Comparison of ENCODE assay signal across 20 cellular contexts in genomic region chr10:99399664-99400063, GRCh38. TPM values are rescaled to one million over a fixed set of nuclear protein-coding genes. Genes with fewer than 3 reads are reported as not detected.
DNase-seq lines count a peak whose midpoint lies in the region; ATAC-seq, FAIRE-seq and TF ChIP-seq lines count a peak whose summit lies in the region.
"Had no signal": no experiment of that assay in that cellular context is flagged by ENCODE, and none has a peak within 500 bp of the region (broad histone marks: within the 10 kb centered on the region; RNA-seq: fewer than 3 reads in every experiment).

No MANE protein-coding gene starts in this region.

- H3K9ac ChIP-seq in liver (ENCODE audit: low read depth in 1 of 2, low read length in 2 of 2): no peak overlapping the region
- H3K9ac ChIP-seq in HepG2 (ENCODE audit: insufficient read depth, low read depth, low read length): no peak overlapping the region
- H3K9ac ChIP-seq in colonic mucosa (ENCODE audit: low read depth in 2 of 2, low read length in 2 of 2): no peak overlapping the region
- H3K9ac ChIP-seq: BLaER1 treated with 17β-estradiol and CSF1 and Interleukin-3, amounts not matched to agents 10 nM and 100 nM had no signal

- H3K27ac ChIP-seq in liver (ENCODE audit: low read depth in 1 of 2, low read length in 2 of 2) (peak overlapping the region in 1 of 2 donors; percentile 6), HepG2 (ENCODE audit: extremely low read length, insufficient read depth, low read length) (no peak overlapping the region), colonic mucosa (no peak overlapping the region), substantia nigra (ENCODE audit: low read depth, low read length, poor library complexity, severe bottlenecking) (no peak overlapping the region)
- H3K27ac ChIP-seq: 22Rv1; A549; BLaER1 treated with 17β-estradiol and CSF1 and Interleukin-3, amounts not matched to agents 10 nM and 100 nM; C4-2B had no signal

- H3K4me3 ChIP-seq in liver (ENCODE audit: low read depth in 1 of 3, low read length in 3 of 3) (no peak overlapping the region), HepG2 (replicated peaks in 1 of 3; ENCODE audit: insufficient read depth in 1 of 3, low read depth in 2 of 3, low read length in 3 of 3) (no peak overlapping the region), colonic mucosa (no peak overlapping the region)
- H3K4me3 ChIP-seq: A549; BLaER1 treated with 17β-estradiol and CSF1 and Interleukin-3, amounts not matched to agents 10 nM and 100 nM had no signal

- H3K27me3 ChIP-seq in liver (ENCODE audit: control insufficient read depth in 4 of 4, insufficient read depth in 4 of 4, low read length in 3 of 4) (no peaks in the 10 kb centered on the region), HepG2 (ENCODE audit: control insufficient read depth in 1 of 2, insufficient read depth in 2 of 2, low read length in 2 of 2) (no peaks in the 10 kb centered on the region), colonic mucosa (no peaks in the 10 kb centered on the region)
- H3K27me3 ChIP-seq: BLaER1 treated with 17β-estradiol and CSF1 and Interleukin-3, amounts not matched to agents 10 nM and 100 nM had no signal

- in situ Hi-C loops in HepG2 (cut with HindIII; ENCODE audit: extremely low pct_ligation_motif_present, low pct_unique_long_range_greater_than_20kb): no loop called here

- POLR2A ChIA-PET in HepG2 (lab: Yijun Ruan, JAX): no interaction called here

- no peak overlapping the region for H3K4me2 ChIP-seq in HepG2 (ENCODE audit: low read depth, low read length)
- H3K4me2 ChIP-seq: A549; BLaER1 treated with 17β-estradiol and CSF1 and Interleukin-3, amounts not matched to agents 10 nM and 100 nM had no signal

- WGBS in liver: 68% methylated on average over 3 of the region's 3 CpGs
- WGBS in HepG2 (ENCODE audit: low lambda C conversion rate): 97% methylated on average over 3 of the region's 3 CpGs

- H3K79me2 ChIP-seq in HepG2 (ENCODE audit: insufficient read depth, low read length): no peaks in the 10 kb centered on the region

- H3K4me1 ChIP-seq in liver (ENCODE audit: control insufficient read depth in 4 of 4, insufficient read depth in 4 of 4, low read length in 3 of 4) (peaks cover 14 to 50% (median 35%) of the 10 kb centered on the region in 4 donors), HepG2 (ENCODE audit: insufficient read depth, low read length) (peaks cover 30% of the 10 kb centered on the region), colonic mucosa (no peaks in the 10 kb centered on the region)
- H3K4me1 ChIP-seq: A549 had no signal

- no peak for TF ChIP-seq EP300 in HepG2 (IDR thresholded peaks at IDR 0.05; ENCODE audit: low read depth in 2 of 2, low read length in 2 of 2)
- no peak for TF ChIP-seq EP300 in HepG2 (CRISPR knock-in tag; IDR thresholded peaks at IDR 0.05; ENCODE audit: borderline replicate concordance)

- TF ChIP-seq RAD21 in liver (IDR thresholded peaks at IDR 0.05) (no peak), HepG2 (CRISPR knock-in tag; IDR thresholded peaks at IDR 0.05) (no peak)

- H3K36me3 ChIP-seq in liver (ENCODE audit: control insufficient read depth in 4 of 4, insufficient read depth in 3 of 4, low read depth in 1 of 4, low read length in 3 of 4) (peaks cover 24 to 69% (median 63%) of the 10 kb centered on the region in 4 donors), HepG2 (replicated peaks in 1 of 2; ENCODE audit: control insufficient read depth in 1 of 2, insufficient read depth in 2 of 2, low read length in 2 of 2) (peaks cover 37 to 69% of the 10 kb centered on the region in 2 experiments), colonic mucosa (peaks cover 6% of the 10 kb centered on the region)

- no peak for ATAC-seq in HepG2
- ATAC-seq in left lobe of liver: peak; percentile 45
- ATAC-seq: A549; CD8-positive, alpha-beta T cell had no signal

- CTCF ChIA-PET in HepG2 (lab: Yijun Ruan, JAX; ENCODE audit: low intra/inter-chr PET ratio, low total read pairs): no interaction called here

- no peak for TF ChIP-seq POLR2A in HepG2 (IDR thresholded peaks at IDR 0.05; ENCODE audit: insufficient read depth in 1 of 2, low read depth in 2 of 2, low read length in 2 of 2)

- intact Hi-C loops in HepG2 (cut with micrococcal nuclease; ENCODE audit: unreplicated experiment) (no loop called here), colonic mucosa (cut with DNase I) (no loop called here)

- H4K20me1 ChIP-seq in HepG2 (ENCODE audit: insufficient read depth, low read length): peaks cover under 1% of the 10 kb centered on the region; the same call in 1 of the 2 replicates

- TF ChIP-seq CTCF in liver (IDR thresholded peaks at IDR 0.05; ENCODE audit: low read depth, low read length, missing input control): no peak
- TF ChIP-seq CTCF in HepG2 (CRISPR knock-in tag; IDR thresholded peaks at IDR 0.05): no peak
- no peak for TF ChIP-seq CTCF in colonic mucosa (IDR thresholded peaks at IDR 0.05)

- BruUV-seq in HepG2 (replicated peaks; lab: Mats Ljungman, UMichigan): no TSS peak

- no peaks in the 10 kb centered on the region for H3K9me3 ChIP-seq in liver (ENCODE audit: control insufficient read depth in 4 of 4, low read length in 3 of 4)
- no peaks in the 10 kb centered on the region for H3K9me3 ChIP-seq in HepG2 (ENCODE audit: low read length)
- H3K9me3 ChIP-seq in colonic mucosa: no peaks in the 10 kb centered on the region
- H3K9me3 ChIP-seq: A549; BLaER1 treated with 17β-estradiol and CSF1 and Interleukin-3, amounts not matched to agents 10 nM and 100 nM; Caco-2 had no signal

- no peak for DNase-seq in HepG2 (ENCODE audit: low spot score)
- no peak for DNase-seq in left lobe of liver (ENCODE audit: low spot score)
- no peak for DNase-seq in colonic mucosa
- no peak for DNase-seq in substantia nigra (lab: John Stamatoyannopoulos, UW)
- DNase-seq: AML-193; Caco-2; Calu3; CD4-positive, alpha-beta T cell; CD8-positive, alpha-beta T cell; DMS79 treated with DMSO at 0.1 percent for 48 hours; GF-D8 had no signal

- FAIRE-seq in HepG2 (lab: Jason Lieb, UNC): no peak
- FAIRE-seq: A549, D721Med, G401.6, GM12891, GM19239 had no signal

- H2AFZ ChIP-seq in HepG2 (ENCODE audit: low read length): no peak overlapping the region

TF ChIP-seq in liver, 16 proteins besides CTCF, POLR2A, EP300 and RAD21 (continues in another document):
- TF ChIP-seq NR2F2 (IDR thresholded peaks at IDR 0.05) (no peak), SP1 (IDR thresholded peaks at IDR 0.05) (peak; percentile 32), MAX (IDR thresholded peaks at IDR 0.05) (no peak), JUND (IDR thresholded peaks at IDR 0.05) (peak in 1 of 2 donors; percentile 12), RXRA (IDR thresholded peaks at IDR 0.05) (peak; percentile 57 to 61)

TF ChIP-seq in HepG2, 621 proteins besides CTCF, POLR2A, EP300 and RAD21:
- no peak for TF ChIP-seq UBTF (CRISPR knock-in tag; IDR thresholded peaks at IDR 0.05)
- no peak for TF ChIP-seq MTF1 (CRISPR knock-in tag; IDR thresholded peaks at IDR 0.05)
- no peak for TF ChIP-seq ZNF562 (CRISPR knock-in tag; IDR thresholded peaks at IDR 0.05; ENCODE audit: borderline replicate concordance)

RNA-seq across cellular contexts. Expression of gene GOT1, which starts 30.8 kb away (rescaled TPM):
- total RNA-seq in liver: 100 to 1,000 TPM in 1 of 2 donors, 10 to 100 TPM in 1; 73.5 to 137 TPM
- polyA plus RNA-seq in liver: 100 to 1,000 TPM; 109 to 271 TPM
- 102 and 138 TPM in 2 replicates for total RNA-seq in HepG2 (2016; rRNA removed; fragmentation: Illumina TruSeq; extraction: Trizol)
- 28.5 and 30.6 TPM in 2 replicates for total RNA-seq in HepG2 (2016; cell fraction: cytosol; rRNA removed; fragmentation: Illumina TruSeq; extraction: Trizol; ENCODE audit: low read depth)
- total RNA-seq in HepG2 (2016; cell fraction: insoluble cytoplasmic fraction; rRNA removed; fragmentation: Illumina TruSeq; extraction: Trizol): 105 and 133 TPM in 2 replicates
- 30.1 and 35.1 TPM in 2 replicates for total RNA-seq in HepG2 (2016; cell fraction: membrane; rRNA removed; fragmentation: Illumina TruSeq; extraction: Trizol)
- total RNA-seq in HepG2 (2016; cell fraction: nucleus; rRNA removed; fragmentation: Illumina TruSeq; extraction: Trizol): 41.3 and 49.6 TPM in 2 replicates
- 81.2 and 108 TPM in 2 replicates for polyA plus RNA-seq in HepG2 (2011; rRNA removed)
- polyA plus RNA-seq in HepG2 (2011; cell fraction: cytosol; rRNA removed): 60.2 and 68.1 TPM in 2 replicates
- polyA plus RNA-seq in HepG2 (2011; cell fraction: nucleus; rRNA removed): 40.4 and 52.4 TPM in 2 replicates
- 92.4 and 114 TPM in 2 replicates for polyA plus RNA-seq in HepG2 (2012)
- 18.3 and 21.0 TPM in 2 replicates for polyA plus RNA-seq in HepG2 (2016; cell fraction: cytosol; fragmentation: Illumina TruSeq; extraction: Trizol; ENCODE audit: low read depth)
- polyA plus RNA-seq in HepG2 (2016; cell fraction: insoluble cytoplasmic fraction; fragmentation: Illumina TruSeq; extraction: Trizol; ENCODE audit: low read depth): 135 and 142 TPM in 2 replicates
- 21.5 and 28.1 TPM in 2 replicates for polyA plus RNA-seq in HepG2 (2016; cell fraction: membrane; fragmentation: Illumina TruSeq; extraction: Trizol; ENCODE audit: low read depth)
- polyA plus RNA-seq in HepG2 (2016; cell fraction: nucleus; fragmentation: Illumina TruSeq; extraction: Trizol; ENCODE audit: insufficient read depth, low read depth): 59.9 and 72.8 TPM in 2 replicates
- 39.6 and 69.8 TPM in 2 replicates for polyA minus RNA-seq in HepG2 (2011; rRNA and poly(A)+ RNA removed; ENCODE audit: low replicate concordance)
- polyA minus RNA-seq in HepG2 (2011; cell fraction: cytosol; rRNA and poly(A)+ RNA removed): 71.8 and 90.7 TPM in 2 replicates
- polyA minus RNA-seq in HepG2 (2011; cell fraction: nucleus; rRNA and poly(A)+ RNA removed): 41.1 and 59.3 TPM in 2 replicates
- total RNA-seq in left lobe of liver: 107 TPM
- total RNA-seq in colonic mucosa: 100 to 1,000 TPM in 1 of 2 donors, 10 to 100 TPM in 1; 96.7 to 135 TPM
